ENCODE assay signal across 9 cellular contexts in the genomic region with DNA sequence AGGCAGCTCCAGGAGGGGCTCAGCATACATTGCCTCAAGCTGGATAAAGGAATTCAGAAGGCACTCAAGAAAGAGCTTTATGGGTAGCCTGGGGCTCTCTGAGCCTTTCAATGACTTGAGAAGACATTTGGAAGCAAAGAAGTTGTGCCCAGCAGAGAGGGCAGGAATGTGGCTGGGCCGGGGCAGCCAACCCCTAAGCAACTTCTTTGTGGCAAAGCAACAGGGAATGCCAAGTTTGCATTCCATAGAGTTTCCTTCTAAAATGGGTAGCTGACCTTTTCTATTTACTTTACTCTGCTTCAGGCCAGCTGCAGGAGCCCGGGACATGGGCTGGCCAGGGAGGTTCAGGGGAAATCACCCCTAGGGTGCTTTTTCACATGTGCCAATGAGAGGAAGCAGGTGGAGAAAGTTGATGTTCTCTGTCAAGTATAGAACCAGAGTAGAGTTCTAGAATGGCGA. TPM values are rescaled to one million over a fixed set of nuclear protein-coding genes. Genes with fewer than 3 reads are reported as not detected.
DNase-seq lines count a peak whose midpoint lies in the region; ATAC-seq, FAIRE-seq and TF ChIP-seq lines count a peak whose summit lies in the region.
"Had no signal": no experiment of that assay in that cellular context is flagged by ENCODE, and none has a peak within 500 bp of the region (broad histone marks: within the 10 kb centered on the region; RNA-seq: fewer than 3 reads in every experiment).

No MANE protein-coding gene starts in this region.

- POLR2A ChIA-PET in PC-9 (lab: Charles Lee; ENCODE audit: unreplicated experiment) (interaction anchor here (0.5 to 1.2 kb wide), 6 partner anchors 11 to 56 kb away, joined by 3 to 9 read pairs (median 4); no protein-coding TSS in a partner anchor), endothelial cell of umbilical vein (lab: Charles Lee) (interaction anchor here (1.0 to 1.8 kb wide), 2 partner anchors 16 to 48 kb away, joined by 3 to 7 read pairs; partner anchors contain the start of gene NBEAL2)

- H3K27me3 Mint-ChIP-seq in CD4-positive, CD25-positive, alpha-beta regulatory T cell: no peaks in the 10 kb centered on the region
- no peaks in the 10 kb centered on the region for H3K27me3 Mint-ChIP-seq in osteocyte (ENCODE audit: unreplicated experiment)

- H3F3A ChIP-seq in PC-9 (ENCODE audit: insufficient read depth, low read depth): peaks cover 42% of the 10 kb centered on the region

- dilution Hi-C loops in endothelial cell of umbilical vein (cut with MboI; ENCODE audit: extremely low pct_ligation_motif_present, low sequenced_read_pairs): no loop called here

- TF ChIP-seq CTCF in PC-9 (conservative IDR thresholded peaks at IDR 0.05) (no peak), endothelial cell of umbilical vein (IDR thresholded peaks at IDR 0.05; ENCODE audit: extremely low read depth in 1 of 2, insufficient read depth in 1 of 2, low read depth in 1 of 2, low read length in 2 of 2) (no peak), osteocyte (IDR thresholded peaks at IDR 0.05) (no peak)

- no peaks in the 10 kb centered on the region for H3K9me1 ChIP-seq in endothelial cell of umbilical vein (replicated peaks; ENCODE audit: control insufficient read depth, extremely low read depth, insufficient read depth, low read length)

- no peak for ATAC-seq in CD4-positive, CD25-positive, alpha-beta regulatory T cell (ENCODE audit: low read depth in 2 of 2)
- ATAC-seq in HG03520 (IDR thresholded peaks at IDR 0.05; ENCODE audit: unreplicated experiment) (no peak), HG02938 (IDR thresholded peaks at IDR 0.05; ENCODE audit: unreplicated experiment) (no peak)

- H3K4me2 ChIP-seq in PC-9: peak overlapping the region; percentile 61
- peak overlapping the region; percentile 23 for H3K4me2 ChIP-seq in endothelial cell of umbilical vein (ENCODE audit: insufficient read depth, low read length)

- peak overlapping the region; percentile 83 to 90 (median 86) for H3K27ac Mint-ChIP-seq in CD4-positive, CD25-positive, alpha-beta regulatory T cell
- peak overlapping the region; percentile 93 for H3K27ac Mint-ChIP-seq in osteocyte (ENCODE audit: unreplicated experiment)

- DNase-seq in CD4-positive, CD25-positive, alpha-beta regulatory T cell: no peak
- DNase-seq in PC-9: peak; percentile 88 to 98
- DNase-seq in endothelial cell of umbilical vein (ENCODE audit: low read depth, low spot score): peak; percentile 66
- DNase-seq in osteocyte (ENCODE audit: extremely low spot score, unreplicated experiment): no peak
- DNase-seq in stimulated activated CD4-positive, alpha-beta T cell treated with anti-CD3 and anti-CD28 coated beads, Interleukin-15, amount 100 ng/mL, for 24 hours: no peak
- no peak for DNase-seq in NCI-H1105 (lab: John Stamatoyannopoulos, UW)

- peak overlapping the region; percentile 30 for H3K27ac ChIP-seq in CD4-positive, CD25-positive, alpha-beta regulatory T cell (ENCODE audit: insufficient read depth, low read length, poor library complexity, severe bottlenecking)
- H3K27ac ChIP-seq in PC-9 (peak overlapping the region; percentile 71), endothelial cell of umbilical vein (ENCODE audit: insufficient read depth, low read depth, low read length) (peak overlapping the region; percentile 60)

- no peaks in the 10 kb centered on the region for H3K9me3 Mint-ChIP-seq in CD4-positive, CD25-positive, alpha-beta regulatory T cell
- H3K9me3 Mint-ChIP-seq in osteocyte (ENCODE audit: unreplicated experiment): no peaks in the 10 kb centered on the region

- peaks cover 8% of the 10 kb centered on the region for H4K20me1 ChIP-seq in PC-9 (ENCODE audit: insufficient read depth)
- H4K20me1 ChIP-seq in endothelial cell of umbilical vein (replicated peaks; ENCODE audit: control insufficient read depth, extremely low read depth, insufficient read depth, low read length): no peaks in the 10 kb centered on the region

- intact Hi-C loops in PC-9 (cut with micrococcal nuclease; ENCODE audit: unreplicated experiment) (loop anchor here (1.0 kb wide), 3 partner anchors 17 to 48 kb away; partner anchors contain the start of gene NBEAL2), endothelial cell of umbilical vein (cut with micrococcal nuclease) (no loop called here)

- no peak overlapping the region for H3K9ac ChIP-seq in endothelial cell of umbilical vein (replicated peaks; ENCODE audit: extremely low read depth, insufficient read depth, low read length)

- peak; percentile 43 for TF ChIP-seq POLR2A in endothelial cell of umbilical vein (IDR thresholded peaks at IDR 0.05; ENCODE audit: low read depth, low read length)

- H3K4me1 ChIP-seq in CD4-positive, CD25-positive, alpha-beta regulatory T cell (ENCODE audit: control insufficient read depth, insufficient read depth, low read length, poor library complexity, severe bottlenecking): peaks cover 68% of the 10 kb centered on the region
- H3K4me1 ChIP-seq in PC-9 (replicated peaks; ENCODE audit: insufficient read depth): peaks cover 76% of the 10 kb centered on the region
- H3K4me1 ChIP-seq in endothelial cell of umbilical vein (ENCODE audit: control insufficient read depth, extremely low read depth, insufficient read depth, low read length): peaks cover 73% of the 10 kb centered on the region

- H2AFZ ChIP-seq in PC-9 (no peak overlapping the region), endothelial cell of umbilical vein (ENCODE audit: low read depth, low read length) (no peak overlapping the region)

- no peak for FAIRE-seq in endothelial cell of umbilical vein (lab: Jason Lieb, UNC)

- H3K36me3 Mint-ChIP-seq in CD4-positive, CD25-positive, alpha-beta regulatory T cell: peaks cover 10% of the 10 kb centered on the region
- H3K36me3 Mint-ChIP-seq in osteocyte (ENCODE audit: unreplicated experiment): peaks cover 5% of the 10 kb centered on the region

- H3K4me3 Mint-ChIP-seq in CD4-positive, CD25-positive, alpha-beta regulatory T cell: peak overlapping the region in 2 of 4 donors; percentile 8 to 74
- peak overlapping the region; percentile 20 for H3K4me3 Mint-ChIP-seq in osteocyte (ENCODE audit: unreplicated experiment)

- CTCF ChIA-PET in PC-9 (lab: Charles Lee): no interaction called here
- CTCF ChIA-PET in endothelial cell of umbilical vein (lab: Charles Lee): interaction anchor here (0.9 to 2.2 kb wide), 6 partner anchors 11 to 51 kb away, joined by 3 to 10 read pairs (median 4); partner anchors contain the start of gene CCDC12

- H3K9me2 ChIP-seq in PC-9 (ENCODE audit: insufficient read depth): no peaks in the 10 kb centered on the region

- no peaks in the 10 kb centered on the region for H3K9me3 ChIP-seq in CD4-positive, CD25-positive, alpha-beta regulatory T cell (ENCODE audit: control insufficient read depth in 2 of 2, low read length in 2 of 2)
- H3K9me3 ChIP-seq in PC-9 (ENCODE audit: insufficient read depth, low read depth) (no peaks in the 10 kb centered on the region), endothelial cell of umbilical vein (replicated peaks; ENCODE audit: control insufficient read depth, insufficient read depth, low read length) (no peaks in the 10 kb centered on the region)

- BruUV-seq in PC-9 (replicated peaks; lab: Mats Ljungman, UMichigan) (no TSS peak), endothelial cell of umbilical vein (replicated peaks; lab: Mats Ljungman, UMichigan) (no TSS peak)

- peaks cover 18% of the 10 kb centered on the region for H3K36me3 ChIP-seq in CD4-positive, CD25-positive, alpha-beta regulatory T cell (ENCODE audit: control insufficient read depth, insufficient read depth, low read length)
- H3K36me3 ChIP-seq in PC-9 (ENCODE audit: low read depth): peaks cover 5% of the 10 kb centered on the region; the same call in 1 of the 2 replicates
- H3K36me3 ChIP-seq in endothelial cell of umbilical vein (ENCODE audit: control insufficient read depth in 2 of 2, extremely low read depth in 1 of 2, insufficient read depth in 2 of 2, low read length in 2 of 2): no peaks in the 10 kb centered on the region
- H3K36me3 ChIP-seq: cardiac muscle cell had no signal

- H3K4me3 ChIP-seq in CD4-positive, CD25-positive, alpha-beta regulatory T cell (ENCODE audit: low read depth, low read length): peak overlapping the region; percentile 32
- H3K4me3 ChIP-seq in PC-9 (no peak overlapping the region; the same call in 1 of the 2 replicates), endothelial cell of umbilical vein (replicated peaks in 1 of 3; ENCODE audit: insufficient read depth in 1 of 3, low read depth in 1 of 3, low read length in 3 of 3) (no peak overlapping the region)
- H3K4me3 ChIP-seq: cardiac muscle cell had no signal

- peaks cover 29 to 87% (median 54%) of the 10 kb centered on the region in 4 donors for H3K4me1 Mint-ChIP-seq in CD4-positive, CD25-positive, alpha-beta regulatory T cell
- H3K4me1 Mint-ChIP-seq in osteocyte (ENCODE audit: unreplicated experiment): peaks cover 69% of the 10 kb centered on the region

- H3K79me2 ChIP-seq in PC-9 (ENCODE audit: low read depth): peaks cover 69% of the 10 kb centered on the region
- H3K79me2 ChIP-seq in endothelial cell of umbilical vein (ENCODE audit: control insufficient read depth, insufficient read depth, low read length): peaks cover 72% of the 10 kb centered on the region

- no peaks in the 10 kb centered on the region for H3K27me3 ChIP-seq in CD4-positive, CD25-positive, alpha-beta regulatory T cell (ENCODE audit: control insufficient read depth, insufficient read depth, low read length)
- H3K27me3 ChIP-seq in PC-9 (ENCODE audit: insufficient read depth, low read depth): no peaks in the 10 kb centered on the region
- no peaks in the 10 kb centered on the region for H3K27me3 ChIP-seq in endothelial cell of umbilical vein (ENCODE audit: control insufficient read depth in 2 of 2, insufficient read depth in 2 of 2, low read length in 2 of 2)
- H3K27me3 ChIP-seq: cardiac muscle cell had no signal

RNA-seq across cellular contexts. Expression of gene CCDC12, which starts 45.6 kb away (rescaled TPM):
- total RNA-seq in CD4-positive, CD25-positive, alpha-beta regulatory T cell: 71.8 TPM
- polyA plus RNA-seq in CD4-positive, CD25-positive, alpha-beta regulatory T cell: 100 to 1,000 TPM in 3 of 4 donors, 10 to 100 TPM in 1; 90.4 to 116 (median 106) TPM
- total RNA-seq in PC-9 (2021) (39.3 and 43.1 TPM in 2 replicates), endothelial cell of umbilical vein (45.0 and 50.5 TPM in 2 replicates), osteocyte (34.5 and 37.4 TPM in 2 replicates)
- polyA plus RNA-seq in endothelial cell of umbilical vein: 31.2 and 35.1 TPM in 2 replicates
- polyA plus RNA-seq in endothelial cell of umbilical vein (2011; cell fraction: cytosol; rRNA removed): 48.1 and 49.0 TPM in 2 replicates
- 58.5 and 62.2 TPM in 2 replicates for polyA plus RNA-seq in endothelial cell of umbilical vein (2011; cell fraction: nucleus; rRNA removed)
- polyA plus RNA-seq in endothelial cell of umbilical vein (2012): 24.0 and 28.2 TPM in 2 replicates
- polyA minus RNA-seq in endothelial cell of umbilical vein: 64.5 and 73.4 TPM in 2 replicates
- 13.3 TPM for polyA minus RNA-seq in endothelial cell of umbilical vein (2011; cell fraction: cytosol; rRNA and poly(A)+ RNA removed)
- 64.2 and 70.6 TPM in 2 replicates for polyA minus RNA-seq in endothelial cell of umbilical vein (2011; cell fraction: nucleus; rRNA and poly(A)+ RNA removed)

RNA-seq across cellular contexts. Expression of gene NBEAL2, which starts 48.5 kb away (rescaled TPM):
- 429 TPM for total RNA-seq in CD4-positive, CD25-positive, alpha-beta regulatory T cell
- 10 to 100 TPM in 2 of 4 donors, 1 to 10 TPM in 2; 4.7 to 13.5 (median 8.6) TPM for polyA plus RNA-seq in CD4-positive, CD25-positive, alpha-beta regulatory T cell
- 69.7 and 81.0 TPM in 2 replicates for total RNA-seq in PC-9 (2021)
- 84.7 and 90.1 TPM in 2 replicates for total RNA-seq in endothelial cell of umbilical vein
- 48.0 and 51.9 TPM in 2 replicates for polyA plus RNA-seq in endothelial cell of umbilical vein
- polyA plus RNA-seq in endothelial cell of umbilical vein (2011; cell fraction: cytosol; rRNA removed): 18.2 and 22.1 TPM in 2 replicates
- 329 and 436 TPM in 2 replicates for polyA plus RNA-seq in endothelial cell of umbilical vein (2011; cell fraction: nucleus; rRNA removed)
- 38.7 and 46.6 TPM in 2 replicates for polyA plus RNA-seq in endothelial cell of umbilical vein (2012)
- polyA minus RNA-seq in endothelial cell of umbilical vein: 38.0 and 60.8 TPM in 2 replicates
- 8.8 TPM for polyA minus RNA-seq in endothelial cell of umbilical vein (2011; cell fraction: cytosol; rRNA and poly(A)+ RNA removed)
- polyA minus RNA-seq in endothelial cell of umbilical vein (2011; cell fraction: nucleus; rRNA and poly(A)+ RNA removed): 67.7 and 92.5 TPM in 2 replicates
- total RNA-seq in osteocyte: 14.0 and 21.8 TPM in 2 replicates

RNA-seq across cellular contexts. Expression of gene PTH1R, which starts 53.5 kb away (rescaled TPM):
- total RNA-seq in CD4-positive, CD25-positive, alpha-beta regulatory T cell: not detected
- polyA plus RNA-seq in CD4-positive, CD25-positive, alpha-beta regulatory T cell: not detected
- total RNA-seq in PC-9 (2021) (not detected in 2 replicates), endothelial cell of umbilical vein (0.46 and 0.65 TPM in 2 replicates), osteocyte (12.9 and 15.4 TPM in 2 replicates)
- polyA plus RNA-seq in endothelial cell of umbilical vein: 0.08 TPM in 1 of 2 replicates, not detected in the other
- polyA plus RNA-seq in endothelial cell of umbilical vein (2011; cell fraction: cytosol; rRNA removed): 0.14 and 0.25 TPM in 2 replicates
- polyA plus RNA-seq in endothelial cell of umbilical vein (2011; cell fraction: nucleus; rRNA removed): 0.15 and 0.30 TPM in 2 replicates
- polyA plus RNA-seq in endothelial cell of umbilical vein (2012): 0.17 TPM in 1 of 2 replicates, not detected in the other
- not detected in 2 replicates for polyA minus RNA-seq in endothelial cell of umbilical vein
- not detected for polyA minus RNA-seq in endothelial cell of umbilical vein (2011; cell fraction: cytosol; rRNA and poly(A)+ RNA removed)
- polyA minus RNA-seq in endothelial cell of umbilical vein (2011; cell fraction: nucleus; rRNA and poly(A)+ RNA removed): not detected in 2 replicates

Comparison
In these comparisons a context has a peak if more than half of its experiments do, and no peak if none do; other contexts are left out.
1. DNase-seq: peak in PC-9 (2 of 2) and endothelial cell of umbilical vein (single experiment); none in CD4-positive, CD25-positive, alpha-beta regulatory T cell (0 of 3), osteocyte (single experiment), stimulated activated CD4-positive, alpha-beta T cell treated with anti-CD3 and anti-CD28 coated beads, Interleukin-15, amount 100 ng/mL, for 24 hours (single experiment) and NCI-H1105 (single experiment).
2. Peak in every context shown above with its lines, with median percentiles within 50 percentile points of each other: H3K27ac ChIP-seq.